Comparison of ENCODE assay signal across 3 cellular contexts in genomic region chr11:101053492-101053891, GRCh38.
TF ChIP-seq lines count a peak whose summit lies in the region.

No MANE protein-coding gene starts in this region.

TF ChIP-seq in GM23338, 12 proteins besides CTCF, POLR2A, EP300 and RAD21 (continued from another document and continues in another):
- TF ChIP-seq ETS1 (IDR thresholded peaks at IDR 0.05) (no peak), ZNF462 (CRISPR knock-in tag; IDR thresholded peaks at IDR 0.05) (no peak), NANOG (IDR thresholded peaks at IDR 0.05; ENCODE audit: borderline replicate concordance) (no peak), STAT1 (IDR thresholded peaks at IDR 0.05; ENCODE audit: unreplicated experiment) (no peak), ZNF114 (CRISPR knock-in tag; IDR thresholded peaks at IDR 0.05) (no peak)

TF ChIP-seq in HEK293, 187 proteins besides CTCF, POLR2A, EP300 and RAD21 (continued from another document):
- TF ChIP-seq PRDM1 (tag by site-specific recombination; IDR thresholded peaks at IDR 0.05) (peak; percentile 49), SP3 (tag by site-specific recombination; IDR thresholded peaks at IDR 0.05) (no peak), ZNF777 (tag by site-specific recombination; IDR thresholded peaks at IDR 0.05; ENCODE audit: borderline replicate concordance) (no peak), ZNF221 (tag by site-specific recombination; IDR thresholded peaks at IDR 0.05; ENCODE audit: borderline replicate concordance) (no peak), WT1 (tag by site-specific recombination; IDR thresholded peaks at IDR 0.05) (no peak), ZNF366 (tag by site-specific recombination; conservative IDR thresholded peaks at IDR 0.05) (peak; percentile 27; the same call in 1 of the 2 replicates)
TF ChIP-seq in HEK293: peak in this region for 2.

TF ChIP-seq in K562, 482 proteins besides CTCF, POLR2A, EP300 and RAD21 (continued from another document):
- TF ChIP-seq RCOR1 (IDR thresholded peaks at IDR 0.05; ENCODE audit: borderline replicate concordance in 1 of 2, low read depth in 2 of 2, low read length in 2 of 2): no peak
TF ChIP-seq in K562: peak in this region for 1.
